14 cellular contexts compared by ENCODE assay signal in genomic region chr7:92790987-92791386, GRCh38. TPM values are rescaled to one million over a fixed set of nuclear protein-coding genes. Genes with fewer than 3 reads are reported as not detected.
DNase-seq lines count a peak whose midpoint lies in the region; ATAC-seq and TF ChIP-seq lines count a peak whose summit lies in the region.
"Had no signal": no experiment of that assay in that cellular context is flagged by ENCODE, and none has a peak within 500 bp of the region (broad histone marks: within the 10 kb centered on the region; RNA-seq: fewer than 3 reads in every experiment).

No MANE protein-coding gene starts in this region.

- CTCF ChIA-PET in Calu3 (lab: Charles Lee): no interaction called here

- peaks cover 48% of the 10 kb centered on the region for H3K4me1 Mint-ChIP-seq in Calu3 (ENCODE audit: low read depth, unreplicated experiment)

- DNase-seq in Calu3 (no peak), M059J (ENCODE audit: low read depth) (peak; percentile 89), choroid plexus epithelial cell (ENCODE audit: low read depth) (peak; percentile 35), occipital lobe (lab: John Stamatoyannopoulos, UW) (peak; percentile 20), DMS53 treated with DMSO at 0.1 percent for 48 hours (lab: John Stamatoyannopoulos, UW; ENCODE audit: unreplicated experiment) (no peak)
- DNase-seq: activated CD4-positive, alpha-beta T cell treated with anti-CD3 and anti-CD28 coated beads, Interleukin-2, amount 50 U/mL, for 1 hour; activated naive CD4-positive, alpha-beta T cell treated with anti-CD3 and anti-CD28 coated beads, Interleukin-2, amount 50 U/mL, for 16 hours; CD4-positive, alpha-beta memory T cell; hypothalamus; NCI-H1048; NCI-H524 had no signal

- peaks cover 17% of the 10 kb centered on the region for H3K36me3 Mint-ChIP-seq in Calu3 (ENCODE audit: insufficient read depth, unreplicated experiment)

- H3K27me3 Mint-ChIP-seq in Calu3 (ENCODE audit: unreplicated experiment): no peaks in the 10 kb centered on the region
- H3K27me3 Mint-ChIP-seq: CD4-positive, alpha-beta memory T cell had no signal

- ATAC-seq in GM19328 (IDR thresholded peaks at IDR 0.05; ENCODE audit: unreplicated experiment) (no peak), GM21423 (IDR thresholded peaks at IDR 0.05; ENCODE audit: unreplicated experiment) (no peak), GM21367 (IDR thresholded peaks at IDR 0.05; ENCODE audit: unreplicated experiment) (no peak)

- peak overlapping the region; percentile 70 for H3K27ac Mint-ChIP-seq in Calu3 (ENCODE audit: unreplicated experiment)

- no peak overlapping the region for H3K4me3 Mint-ChIP-seq in Calu3 (ENCODE audit: low read depth, unreplicated experiment)
- H3K4me3 Mint-ChIP-seq: CD4-positive, alpha-beta memory T cell had no signal

- TF ChIP-seq CTCF in Calu3 (IDR thresholded peaks at IDR 0.05; ENCODE audit: unreplicated experiment) (no peak), choroid plexus epithelial cell (conservative IDR thresholded peaks at IDR 0.05; ENCODE audit: low read depth, low read length) (no peak)

- H3K4me3 ChIP-seq in choroid plexus epithelial cell (ENCODE audit: low read depth, low read length): no peak overlapping the region

- no TSS peak for BruUV-seq in Calu3 (replicated peaks; lab: Mats Ljungman, UMichigan)

- intact Hi-C loops in Calu3 (cut with micrococcal nuclease; ENCODE audit: unreplicated experiment): no loop called here

- peaks cover 3% of the 10 kb centered on the region for H3K9me3 Mint-ChIP-seq in Calu3 (ENCODE audit: low read depth, unreplicated experiment)

RNA-seq across cellular contexts. Expression of gene CDK6, which starts 45.4 kb away (rescaled TPM):
- total RNA-seq in Calu3 (2022) (67.7 and 87.9 TPM in 2 replicates), occipital lobe (11.1 TPM)
- total RNA-seq in M059J (2014; rRNA removed; shearing (Covaris generic)): 25.8 and 43.3 TPM in 2 replicates

Comparison
In these comparisons a context has a peak if more than half of its experiments do, and no peak if none do; other contexts are left out.
1. DNase-seq: peak in M059J (single experiment), choroid plexus epithelial cell (single experiment) and occipital lobe (single experiment); none in Calu3 (single experiment) and DMS53 treated with DMSO at 0.1 percent for 48 hours (single experiment).